1 cellular context compared by ENCODE assay signal in genomic region chr22:38088723-38089473, GRCh38.
TF ChIP-seq lines count a peak whose summit lies in the region.

No MANE protein-coding gene starts in this region.

TF ChIP-seq in GM23338, 12 proteins besides CTCF, POLR2A, EP300 and RAD21 (continued from another document):
- TF ChIP-seq, protein P1, sequence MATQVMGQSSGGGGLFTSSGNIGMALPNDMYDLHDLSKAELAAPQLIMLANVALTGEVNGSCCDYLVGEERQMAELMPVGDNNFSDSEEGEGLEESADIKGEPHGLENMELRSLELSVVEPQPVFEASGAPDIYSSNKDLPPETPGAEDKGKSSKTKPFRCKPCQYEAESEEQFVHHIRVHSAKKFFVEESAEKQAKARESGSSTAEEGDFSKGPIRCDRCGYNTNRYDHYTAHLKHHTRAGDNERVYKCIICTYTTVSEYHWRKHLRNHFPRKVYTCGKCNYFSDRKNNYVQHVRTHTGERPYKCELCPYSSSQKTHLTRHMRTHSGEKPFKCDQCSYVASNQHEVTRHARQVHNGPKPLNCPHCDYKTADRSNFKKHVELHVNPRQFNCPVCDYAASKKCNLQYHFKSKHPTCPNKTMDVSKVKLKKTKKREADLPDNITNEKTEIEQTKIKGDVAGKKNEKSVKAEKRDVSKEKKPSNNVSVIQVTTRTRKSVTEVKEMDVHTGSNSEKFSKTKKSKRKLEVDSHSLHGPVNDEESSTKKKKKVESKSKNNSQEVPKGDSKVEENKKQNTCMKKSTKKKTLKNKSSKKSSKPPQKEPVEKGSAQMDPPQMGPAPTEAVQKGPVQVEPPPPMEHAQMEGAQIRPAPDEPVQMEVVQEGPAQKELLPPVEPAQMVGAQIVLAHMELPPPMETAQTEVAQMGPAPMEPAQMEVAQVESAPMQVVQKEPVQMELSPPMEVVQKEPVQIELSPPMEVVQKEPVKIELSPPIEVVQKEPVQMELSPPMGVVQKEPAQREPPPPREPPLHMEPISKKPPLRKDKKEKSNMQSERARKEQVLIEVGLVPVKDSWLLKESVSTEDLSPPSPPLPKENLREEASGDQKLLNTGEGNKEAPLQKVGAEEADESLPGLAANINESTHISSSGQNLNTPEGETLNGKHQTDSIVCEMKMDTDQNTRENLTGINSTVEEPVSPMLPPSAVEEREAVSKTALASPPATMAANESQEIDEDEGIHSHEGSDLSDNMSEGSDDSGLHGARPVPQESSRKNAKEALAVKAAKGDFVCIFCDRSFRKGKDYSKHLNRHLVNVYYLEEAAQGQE (IDR thresholded peaks at IDR 0.05; ENCODE audit: unreplicated experiment): no peak
- TF ChIP-seq EZH2phosphoT487 (IDR thresholded peaks at IDR 0.05; ENCODE audit: unreplicated experiment) (no peak), ZNF331 (CRISPR knock-in tag; IDR thresholded peaks at IDR 0.05; ENCODE audit: low read depth) (no peak), POLR2AphosphoS5 (IDR thresholded peaks at IDR 0.05; ENCODE audit: low read depth) (no peak)
- TF ChIP-seq, protein P2, sequence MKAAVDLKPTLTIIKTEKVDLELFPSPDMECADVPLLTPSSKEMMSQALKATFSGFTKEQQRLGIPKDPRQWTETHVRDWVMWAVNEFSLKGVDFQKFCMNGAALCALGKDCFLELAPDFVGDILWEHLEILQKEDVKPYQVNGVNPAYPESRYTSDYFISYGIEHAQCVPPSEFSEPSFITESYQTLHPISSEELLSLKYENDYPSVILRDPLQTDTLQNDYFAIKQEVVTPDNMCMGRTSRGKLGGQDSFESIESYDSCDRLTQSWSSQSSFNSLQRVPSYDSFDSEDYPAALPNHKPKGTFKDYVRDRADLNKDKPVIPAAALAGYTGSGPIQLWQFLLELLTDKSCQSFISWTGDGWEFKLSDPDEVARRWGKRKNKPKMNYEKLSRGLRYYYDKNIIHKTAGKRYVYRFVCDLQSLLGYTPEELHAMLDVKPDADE (IDR thresholded peaks at IDR 0.05): no peak
- TF ChIP-seq, protein P3, sequence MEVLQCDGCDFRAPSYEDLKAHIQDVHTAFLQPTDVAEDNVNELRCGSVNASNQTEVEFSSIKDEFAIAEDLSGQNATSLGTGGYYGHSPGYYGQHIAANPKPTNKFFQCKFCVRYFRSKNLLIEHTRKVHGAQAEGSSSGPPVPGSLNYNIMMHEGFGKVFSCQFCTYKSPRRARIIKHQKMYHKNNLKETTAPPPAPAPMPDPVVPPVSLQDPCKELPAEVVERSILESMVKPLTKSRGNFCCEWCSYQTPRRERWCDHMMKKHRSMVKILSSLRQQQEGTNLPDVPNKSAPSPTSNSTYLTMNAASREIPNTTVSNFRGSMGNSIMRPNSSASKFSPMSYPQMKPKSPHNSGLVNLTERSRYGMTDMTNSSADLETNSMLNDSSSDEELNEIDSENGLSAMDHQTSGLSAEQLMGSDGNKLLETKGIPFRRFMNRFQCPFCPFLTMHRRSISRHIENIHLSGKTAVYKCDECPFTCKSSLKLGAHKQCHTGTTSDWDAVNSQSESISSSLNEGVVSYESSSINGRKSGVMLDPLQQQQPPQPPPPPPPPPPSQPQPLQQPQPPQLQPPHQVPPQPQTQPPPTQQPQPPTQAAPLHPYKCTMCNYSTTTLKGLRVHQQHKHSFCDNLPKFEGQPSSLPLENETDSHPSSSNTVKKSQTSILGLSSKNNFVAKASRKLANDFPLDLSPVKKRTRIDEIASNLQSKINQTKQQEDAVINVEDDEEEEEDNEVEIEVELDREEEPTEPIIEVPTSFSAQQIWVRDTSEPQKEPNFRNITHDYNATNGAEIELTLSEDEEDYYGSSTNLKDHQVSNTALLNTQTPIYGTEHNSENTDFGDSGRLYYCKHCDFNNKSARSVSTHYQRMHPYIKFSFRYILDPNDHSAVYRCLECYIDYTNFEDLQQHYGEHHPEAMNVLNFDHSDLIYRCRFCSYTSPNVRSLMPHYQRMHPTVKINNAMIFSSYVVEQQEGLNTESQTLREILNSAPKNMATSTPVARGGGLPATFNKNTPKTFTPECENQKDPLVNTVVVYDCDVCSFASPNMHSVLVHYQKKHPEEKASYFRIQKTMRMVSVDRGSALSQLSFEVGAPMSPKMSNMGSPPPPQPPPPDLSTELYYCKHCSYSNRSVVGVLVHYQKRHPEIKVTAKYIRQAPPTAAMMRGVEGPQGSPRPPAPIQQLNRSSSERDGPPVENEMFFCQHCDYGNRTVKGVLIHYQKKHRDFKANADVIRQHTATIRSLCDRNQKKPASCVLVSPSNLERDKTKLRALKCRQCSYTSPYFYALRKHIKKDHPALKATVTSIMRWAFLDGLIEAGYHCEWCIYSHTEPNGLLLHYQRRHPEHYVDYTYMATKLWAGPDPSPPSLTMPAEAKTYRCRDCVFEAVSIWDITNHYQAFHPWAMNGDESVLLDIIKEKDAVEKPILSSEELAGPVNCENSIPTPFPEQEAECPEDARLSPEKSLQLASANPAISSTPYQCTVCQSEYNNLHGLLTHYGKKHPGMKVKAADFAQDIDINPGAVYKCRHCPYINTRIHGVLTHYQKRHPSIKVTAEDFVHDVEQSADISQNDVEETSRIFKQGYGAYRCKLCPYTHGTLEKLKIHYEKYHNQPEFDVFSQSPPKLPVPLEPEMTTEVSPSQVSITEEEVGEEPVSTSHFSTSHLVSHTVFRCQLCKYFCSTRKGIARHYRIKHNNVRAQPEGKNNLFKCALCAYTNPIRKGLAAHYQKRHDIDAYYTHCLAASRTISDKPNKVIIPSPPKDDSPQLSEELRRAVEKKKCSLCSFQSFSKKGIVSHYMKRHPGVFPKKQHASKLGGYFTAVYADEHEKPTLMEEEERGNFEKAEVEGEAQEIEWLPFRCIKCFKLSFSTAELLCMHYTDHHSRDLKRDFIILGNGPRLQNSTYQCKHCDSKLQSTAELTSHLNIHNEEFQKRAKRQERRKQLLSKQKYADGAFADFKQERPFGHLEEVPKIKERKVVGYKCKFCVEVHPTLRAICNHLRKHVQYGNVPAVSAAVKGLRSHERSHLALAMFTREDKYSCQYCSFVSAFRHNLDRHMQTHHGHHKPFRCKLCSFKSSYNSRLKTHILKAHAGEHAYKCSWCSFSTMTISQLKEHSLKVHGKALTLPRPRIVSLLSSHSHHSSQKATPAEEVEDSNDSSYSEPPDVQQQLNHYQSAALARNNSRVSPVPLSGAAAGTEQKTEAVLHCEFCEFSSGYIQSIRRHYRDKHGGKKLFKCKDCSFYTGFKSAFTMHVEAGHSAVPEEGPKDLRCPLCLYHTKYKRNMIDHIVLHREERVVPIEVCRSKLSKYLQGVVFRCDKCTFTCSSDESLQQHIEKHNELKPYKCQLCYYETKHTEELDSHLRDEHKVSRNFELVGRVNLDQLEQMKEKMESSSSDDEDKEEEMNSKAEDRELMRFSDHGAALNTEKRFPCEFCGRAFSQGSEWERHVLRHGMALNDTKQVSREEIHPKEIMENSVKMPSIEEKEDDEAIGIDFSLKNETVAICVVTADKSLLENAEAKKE (CRISPR knock-in tag; IDR thresholded peaks at IDR 0.05): no peak
